ENCODE assay signal across 2 cellular contexts in genomic region chr10:35643151-35643975, GRCh38.
TF ChIP-seq lines count a peak whose summit lies in the region.

No MANE protein-coding gene starts in this region.

TF ChIP-seq in IMR-90, 13 proteins besides CTCF, POLR2A, EP300 and RAD21:
- TF ChIP-seq ELK1 (IDR thresholded peaks at IDR 0.05; ENCODE audit: borderline replicate concordance, low read depth, low read length) (no peak), MXI1 (IDR thresholded peaks at IDR 0.05; ENCODE audit: borderline replicate concordance, low read depth, low read length) (peak; percentile 43; the same call in 1 of the 2 replicates)

TF ChIP-seq in WTC11, 78 proteins besides CTCF, POLR2A, EP300 and RAD21:
- TF ChIP-seq ZNF423 (CRISPR knock-in tag; IDR thresholded peaks at IDR 0.05): 0 out of 2 replicates have a peak, but pooled peaks have one; percentile 2
- TF ChIP-seq PRDM15 (CRISPR knock-in tag; IDR thresholded peaks at IDR 0.05): peak; percentile 62; the same call in 1 of the 2 replicates
- 0 out of 2 replicates have a peak, but pooled peaks have one; percentile 32 for TF ChIP-seq FOXK1 (CRISPR knock-in tag; IDR thresholded peaks at IDR 0.05)
- no peak for TF ChIP-seq ETV6 (CRISPR knock-in tag; IDR thresholded peaks at IDR 0.05)
- 0 out of 2 replicates have a peak, but pooled peaks have one; percentile 47 for TF ChIP-seq ZNF263 (CRISPR knock-in tag; IDR thresholded peaks at IDR 0.05; ENCODE audit: low read depth)
